ENCODE assay signal across 11 cellular contexts in the genomic region with DNA sequence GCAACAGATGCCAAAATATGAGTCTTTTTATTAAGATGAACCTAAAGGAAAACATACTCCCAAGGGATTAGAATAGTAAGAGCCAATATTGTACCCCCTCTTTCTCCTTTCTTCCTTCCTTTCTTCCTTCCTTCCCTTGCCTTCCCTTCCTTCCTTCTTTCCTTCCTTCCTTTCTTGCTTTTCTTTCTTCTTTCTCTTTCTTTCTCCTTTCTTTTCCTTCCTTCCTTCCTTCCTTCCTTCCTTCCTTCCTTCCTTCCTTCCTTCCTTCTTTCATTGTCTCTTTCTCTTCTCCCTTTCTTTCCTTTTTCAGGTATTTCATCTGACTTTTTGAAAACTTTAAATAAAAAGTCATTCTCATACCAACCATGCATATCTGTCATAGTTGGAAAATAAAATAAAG.
"Had no signal": no experiment of that assay in that cellular context is flagged by ENCODE, and none has a peak within 500 bp of the region (broad histone marks: within the 10 kb centered on the region; RNA-seq: fewer than 3 reads in every experiment).

No MANE protein-coding gene starts in this region.

- H2AFZ ChIP-seq: GM23248, GM23338 had no signal

- FAIRE-seq: H1, H54 had no signal

- ATAC-seq: GM23338, HCT116 had no signal

- H3K36me3 ChIP-seq: HAP-1 had no signal

- H3K9ac ChIP-seq: GM23248 had no signal

- H3K4me3 ChIP-seq: GM23248, GM23338, HAP-1 had no signal

- H3K27ac ChIP-seq: GM23248 had no signal

- H3K4me1 ChIP-seq: HAP-1 had no signal

- H3K9me3 ChIP-seq: HAP-1 had no signal

- H3K4me2 ChIP-seq: GM23338 had no signal

- DNase-seq: GM23248, GOT3, H7, H9, HCEC 1CT, HFFc6 had no signal
